In genomic region chr15:58932791-58933310, GRCh38 we compare ENCODE assay signal across 8 cellular contexts. TPM values are rescaled to one million over a fixed set of nuclear protein-coding genes. Genes with fewer than 3 reads are reported as not detected.
DNase-seq lines count a peak whose midpoint lies in the region; ATAC-seq lines count a peak whose summit lies in the region.

No MANE protein-coding gene starts in this region.

- H3K9me3 ChIP-seq in SJSA1 (replicated peaks) = no peaks in the 10 kb centered on the region; the same call in 1 of the 2 replicates
- no peaks in the 10 kb centered on the region for H3K9me3 ChIP-seq in mucosa of stomach (ENCODE audit: control insufficient read depth, low read length)

- ATAC-seq in GM18520 (IDR thresholded peaks at IDR 0.05; ENCODE audit: unreplicated experiment) (peak; percentile 21), HG03095 (IDR thresholded peaks at IDR 0.05; ENCODE audit: unreplicated experiment) (peak; percentile 30)

- H3K27ac ChIP-seq in SJSA1 (peak overlapping the region; percentile 94), epithelial cell of prostate (peak overlapping the region; percentile 97)

- peaks cover 33% of the 10 kb centered on the region for H3K36me3 ChIP-seq in SJSA1
- no peaks in the 10 kb centered on the region for H3K36me3 ChIP-seq in mucosa of stomach (ENCODE audit: control insufficient read depth, insufficient read depth, low read length)

- DNase-seq in AG08395 (ENCODE audit: low spot score) (peak; percentile 29), SJSA1 (ENCODE audit: low read depth in 1 of 2, low spot score in 2 of 2) (peak in 1 of 2 experiments; percentile 45), epithelial cell of prostate (ENCODE audit: low read depth, low spot score) (no peak)
- DNase-seq in stimulated activated naive CD4-positive, alpha-beta T cell treated with Interleukin-2 at 50 U/mL for 16 hours (lab: John Stamatoyannopoulos, UW) = no peak
- no peak for DNase-seq in stimulated activated CD4-positive, alpha-beta T cell treated with anti-CD3 and anti-CD28 coated beads, Interleukin-2, amount 100 ng/mL, for 48 hours

- H3K4me3 ChIP-seq in SJSA1 = peak overlapping the region; percentile 95
- peak overlapping the region; percentile 91 for H3K4me3 ChIP-seq in mucosa of stomach (ENCODE audit: low read length)

- H3K27me3 ChIP-seq in SJSA1 (replicated peaks) (no peaks in the 10 kb centered on the region), mucosa of stomach (ENCODE audit: control insufficient read depth, insufficient read depth, low read length) (no peaks in the 10 kb centered on the region)

- H3K9ac ChIP-seq in mucosa of stomach (ENCODE audit: low read length) = peak overlapping the region; percentile 99

- peaks cover 16% of the 10 kb centered on the region for H3K4me1 ChIP-seq in SJSA1 (replicated peaks)
- peaks cover 8% of the 10 kb centered on the region for H3K4me1 ChIP-seq in mucosa of stomach (ENCODE audit: control insufficient read depth, insufficient read depth, low read length)

RNA-seq across cellular contexts. Expression of gene SLTM, which starts 0.6 kb away (rescaled TPM):
- 60.6 and 71.9 TPM in 2 replicates for total RNA-seq in SJSA1 (2014; rRNA removed; shearing (Covaris generic))

RNA-seq across cellular contexts. Expression of gene RNF111, which starts 54.6 kb away (rescaled TPM):
- total RNA-seq in SJSA1 (2014; rRNA removed; shearing (Covaris generic)) = 16.6 and 17.7 TPM in 2 replicates
